In genomic region chr2:25833566-25833965, GRCh38 we compare ENCODE assay signal across 18 cellular contexts. TPM values are rescaled to one million over a fixed set of nuclear protein-coding genes. Genes with fewer than 3 reads are reported as not detected.
A peak's percentile ranks its signal among the peaks of the same experiment; 100 is the strongest.
DNase-seq lines count a peak whose midpoint lies in the region; ATAC-seq and TF ChIP-seq lines count a peak whose summit lies in the region.
"Had no signal": no experiment of that assay in that cellular context is flagged by ENCODE, and none has a peak within 500 bp of the region (broad histone marks: within the 10 kb centered on the region; RNA-seq: fewer than 3 reads in every experiment).

No MANE protein-coding gene starts in this region.

- no peaks in the 10 kb centered on the region for H3K27me3 ChIP-seq in transverse colon
- H3K27me3 ChIP-seq: esophagus muscularis mucosa, SJCRH30 had no signal

- 87 to 100% methylated on average over 1 to 2 of the region's 2 CpGs for WGBS in transverse colon (ENCODE audit: low coverage in 1 of 2), 2 donors

- H3K36me3 Mint-ChIP-seq in osteocyte (ENCODE audit: unreplicated experiment) (peaks cover 28% of the 10 kb centered on the region), T-helper 17 cell (ENCODE audit: low read depth) (peaks cover 2% of the 10 kb centered on the region)

- no peaks in the 10 kb centered on the region for H3K9me3 ChIP-seq in transverse colon
- H3K9me3 ChIP-seq in T-helper 17 cell (ENCODE audit: control insufficient read depth, low read length, poor library complexity, severe bottlenecking): no peaks in the 10 kb centered on the region
- H3K9me3 ChIP-seq: SJCRH30 had no signal

- H3K4me3 ChIP-seq in choroid plexus epithelial cell (ENCODE audit: low read depth, low read length) (no peak overlapping the region), transverse colon (no peak overlapping the region)
- H3K4me3 ChIP-seq: esophagus muscularis mucosa, SJCRH30 had no signal

- H3K27ac Mint-ChIP-seq in osteocyte (ENCODE audit: unreplicated experiment): no peak overlapping the region
- H3K27ac Mint-ChIP-seq in T-helper 17 cell: no peak overlapping the region

- peak; percentile 24 for DNase-seq in stimulated activated CD4-positive, alpha-beta T cell treated with anti-CD3 and anti-CD28 coated beads, Interleukin-1b, Interleukin-23, amount 100 ng/mL, for 48 hours
- DNase-seq in stimulated activated CD4-positive, alpha-beta T cell treated with anti-CD3 and anti-CD28 coated beads, Interleukin-4, amount 100 ng/mL, for 4 hours: no peak
- peak; percentile 49 for DNase-seq in RPMI7951 (ENCODE audit: low read depth)
- peak; percentile 56 for DNase-seq in choroid plexus epithelial cell (ENCODE audit: low read depth)
- no peak for DNase-seq in transverse colon
- no peak for DNase-seq in osteocyte (ENCODE audit: extremely low spot score, unreplicated experiment)
- no peak for DNase-seq in T-helper 17 cell
- DNase-seq: AML-193, COR-L47, dermis blood vessel endothelial cell, H7, NCI-H1048, NCI-H69, occipital lobe, SJCRH30 had no signal

- H3K36me3 ChIP-seq in transverse colon: peaks cover 0 to 8% (median 0%) of the 10 kb centered on the region in 4 donors

- no peak for TF ChIP-seq EP300 in transverse colon (IDR thresholded peaks at IDR 0.05; ENCODE audit: low read depth)

- H3K9me3 Mint-ChIP-seq in osteocyte (ENCODE audit: unreplicated experiment): peaks cover 16% of the 10 kb centered on the region

- no peak overlapping the region for H3K27ac ChIP-seq in transverse colon
- H3K27ac ChIP-seq: esophagus muscularis mucosa, SJCRH30 had no signal

- intact Hi-C loops in transverse colon (cut with DNase I; ENCODE audit: low total_unique reads): no loop called here

- in situ Hi-C loops in transverse colon (cut with MboI; ENCODE audit: low pct_ligation_motif_present in 1 of 4, low pct_unique_long_range_greater_than_20kb in 1 of 4, low sequenced_read_pairs in 3 of 4): no loop called here

- no peak for TF ChIP-seq CTCF in choroid plexus epithelial cell (conservative IDR thresholded peaks at IDR 0.05; ENCODE audit: low read depth, low read length)
- TF ChIP-seq CTCF in transverse colon (IDR thresholded peaks at IDR 0.05): no peak
- TF ChIP-seq CTCF in osteocyte (IDR thresholded peaks at IDR 0.05): no peak

- ATAC-seq in GM21576 (IDR thresholded peaks at IDR 0.05; ENCODE audit: unreplicated experiment) (no peak), T-helper 17 cell (no peak)
- ATAC-seq: right cardiac atrium had no signal

- H3K4me1 Mint-ChIP-seq in osteocyte (ENCODE audit: unreplicated experiment): peaks cover 10% of the 10 kb centered on the region
- H3K4me1 Mint-ChIP-seq in T-helper 17 cell: peaks cover 26% of the 10 kb centered on the region

- peaks cover 0 to 13% (median 6%) of the 10 kb centered on the region in 4 donors for H3K4me1 ChIP-seq in transverse colon
- H3K4me1 ChIP-seq: SJCRH30 had no signal

- H3K27me3 Mint-ChIP-seq in osteocyte (ENCODE audit: unreplicated experiment): no peaks in the 10 kb centered on the region
- H3K27me3 Mint-ChIP-seq in T-helper 17 cell: no peaks in the 10 kb centered on the region

- no peak for TF ChIP-seq POLR2A in transverse colon (IDR thresholded peaks at IDR 0.05)

- H3K4me3 Mint-ChIP-seq in osteocyte (ENCODE audit: unreplicated experiment): no peak overlapping the region
- H3K4me3 Mint-ChIP-seq in T-helper 17 cell: no peak overlapping the region

RNA-seq across cellular contexts. Expression of gene ASXL2, which starts 44.7 kb away (rescaled TPM):
- 8.2 and 11.3 TPM in 2 replicates for total RNA-seq in RPMI7951 (2014; rRNA removed; shearing (Covaris generic))
- total RNA-seq in transverse colon (10 to 100 TPM; 17.3 to 36.6 (median 23.3) TPM), osteocyte (32.7 and 34.0 TPM in 2 replicates), T-helper 17 cell (10 to 100 TPM; 33.7 to 33.9 TPM)

Comparison
In these comparisons a context has a peak if more than half of its experiments do, and no peak if none do; other contexts are left out.
1. DNase-seq: peak in stimulated activated CD4-positive, alpha-beta T cell treated with anti-CD3 and anti-CD28 coated beads, Interleukin-1b, Interleukin-23, amount 100 ng/mL, for 48 hours (single experiment), RPMI7951 (single experiment) and choroid plexus epithelial cell (single experiment); none in stimulated activated CD4-positive, alpha-beta T cell treated with anti-CD3 and anti-CD28 coated beads, Interleukin-4, amount 100 ng/mL, for 4 hours (0 of 2), transverse colon (single experiment), osteocyte (single experiment) and T-helper 17 cell (0 of 3).